8 cellular contexts compared by ENCODE assay signal in genomic region chr11:13462928-13463778, GRCh38. TPM values are rescaled to one million over a fixed set of nuclear protein-coding genes. Genes with fewer than 3 reads are reported as not detected.
DNase-seq lines count a peak whose midpoint lies in the region; ATAC-seq and TF ChIP-seq lines count a peak whose summit lies in the region.

BTBD10 (minus strand) TSS chr11:13463222; CDS start chr11:13445124, 18,098 bp downstream.

- peaks cover 10 to 52% (median 33%) of the 10 kb centered on the region in 6 donors for H3K4me1 ChIP-seq in spleen

- TF ChIP-seq CTCF in AG10803 (conservative IDR thresholded peaks at IDR 0.05; ENCODE audit: low read length) (no peak), spleen (IDR thresholded peaks at IDR 0.05 in 8 of 11, conservative IDR thresholded peaks at IDR 0.05 in 3 of 11) (peak in 6 of 11 experiments; percentile 19 to 73 (median 62))

- WGBS in spleen, 5 donors = 0 to 1% (median 0%) methylated on average over 25 to 69 of the region's 69 CpGs

- intact Hi-C loops in spleen (cut with DNase I; ENCODE audit: low total_unique reads) = no loop called here

- H3K36me3 ChIP-seq in spleen = peaks cover 0 to 10% (median 0%) of the 10 kb centered on the region in 6 donors

- peak; percentile 94 for ATAC-seq in GM19035 (IDR thresholded peaks at IDR 0.05; ENCODE audit: unreplicated experiment)
- ATAC-seq in HG03342 (IDR thresholded peaks at IDR 0.05; ENCODE audit: unreplicated experiment) = peak; percentile 96

- peak within 1 kb of the TSS; percentile 59 for H3K27ac ChIP-seq in caudate nucleus (ENCODE audit: low read depth, low read length)
- H3K27ac ChIP-seq in spleen = peak within 1 kb of the TSS; percentile 88 to 97 (median 93)

- TF ChIP-seq POLR2A in spleen (IDR thresholded peaks at IDR 0.05) = peak in 2 of 3 donors; percentile 48 to 77

- no peaks in the 10 kb centered on the region for H3K27me3 ChIP-seq in spleen (replicated peaks in 1 of 7)

- DNase-seq in AG10803 (ENCODE audit: low read depth) = peak; percentile 92
- DNase-seq in NCI-H345 treated with DMSO at 0.1 percent for 48 hours (lab: John Stamatoyannopoulos, UW; ENCODE audit: unreplicated experiment) = peak; percentile 86
- peak; percentile 75 to 86 (median 80) for DNase-seq in activated CD4-positive, CD25-positive, alpha-beta regulatory T cell (lab: John Stamatoyannopoulos, UW)
- DNase-seq in caudate nucleus (lab: John Stamatoyannopoulos, UW) = peak in 60 of 61 donors; percentile 43 to 95 (median 85)
- DNase-seq in inferior parietal cortex (ENCODE audit: extremely low spot score) = peak; percentile 92
- DNase-seq in spleen = peak; percentile 98

- H3K4me3 ChIP-seq in AG10803 (ENCODE audit: low read length) = peak within 1 kb of the TSS; percentile 88
- H3K4me3 ChIP-seq in spleen = peak within 1 kb of the TSS; percentile 87 to 98 (median 92)

- H3K9me3 ChIP-seq in spleen = no peaks in the 10 kb centered on the region

RNA-seq across cellular contexts. Expression of gene BTBD10, which starts in this region (rescaled TPM):
- total RNA-seq in spleen = 10 to 100 TPM; 23.9 to 32.5 (median 27.3) TPM
- polyA plus RNA-seq in spleen = 10 to 100 TPM in 2 of 3 donors, 1 to 10 TPM in 1; 8.8 to 13.2 (median 10.8) TPM

Comparison
In these comparisons a context has a peak if more than half of its experiments do, and no peak if none do; other contexts are left out.
1. Peak in every context shown above with its lines: DNase-seq, ATAC-seq, H3K4me3 ChIP-seq and H3K27ac ChIP-seq.